9 cellular contexts compared by ENCODE assay signal in the genomic region with DNA sequence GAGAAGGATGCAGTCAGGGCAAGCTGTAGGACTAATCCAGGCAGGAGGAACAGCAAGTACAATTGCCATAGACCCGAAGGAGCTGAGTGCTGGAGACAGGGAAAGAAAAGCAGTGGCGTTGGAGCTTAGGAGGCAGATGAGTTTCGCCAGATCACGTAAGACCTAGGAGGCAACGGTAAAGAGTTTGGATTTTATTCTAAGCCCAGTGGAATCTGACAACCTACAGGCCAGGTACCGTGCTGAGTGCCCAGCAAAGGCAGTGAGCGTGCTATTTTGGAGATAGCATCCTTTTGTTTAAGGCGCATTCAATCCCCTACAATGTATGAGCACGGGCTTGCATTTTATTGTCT. TPM values are rescaled to one million over a fixed set of nuclear protein-coding genes. Genes with fewer than 3 reads are reported as not detected.
DNase-seq lines count a peak whose midpoint lies in the region; ATAC-seq and TF ChIP-seq lines count a peak whose summit lies in the region.
"Had no signal": no experiment of that assay in that cellular context is flagged by ENCODE, and none has a peak within 500 bp of the region (broad histone marks: within the 10 kb centered on the region; RNA-seq: fewer than 3 reads in every experiment).

No MANE protein-coding gene starts in this region.

- H3K27ac ChIP-seq in body of pancreas: peak overlapping the region in 3 of 4 donors; percentile 90 to 99 (median 96)
- no peak overlapping the region for H3K27ac ChIP-seq in liver (ENCODE audit: low read depth in 1 of 2, low read length in 2 of 2)
- H3K27ac ChIP-seq in upper lobe of left lung: peak overlapping the region in 1 of 4 donors; percentile 80

- H3K9me3 Mint-ChIP-seq in activated naive CD4-positive, alpha-beta T cell treated with anti-CD3 and anti-CD28 coated beads, Interleukin-2, amount 50 U/mL, for 24 hours: no peaks in the 10 kb centered on the region

- no peak for TF ChIP-seq EP300 in upper lobe of left lung (IDR thresholded peaks at IDR 0.05)

- H3K4me1 ChIP-seq in body of pancreas (peaks cover 29% of the 10 kb centered on the region), liver (ENCODE audit: control insufficient read depth in 4 of 4, insufficient read depth in 4 of 4, low read length in 3 of 4) (peaks cover 2 to 24% (median 12%) of the 10 kb centered on the region in 4 donors), upper lobe of left lung (peaks cover 0 to 37% (median 13%) of the 10 kb centered on the region in 4 donors)

- peaks cover 12% of the 10 kb centered on the region for H3K4me1 Mint-ChIP-seq in activated naive CD4-positive, alpha-beta T cell treated with anti-CD3 and anti-CD28 coated beads, Interleukin-2, amount 50 U/mL, for 24 hours

- TF ChIP-seq RAD21 in liver (IDR thresholded peaks at IDR 0.05): no peak

- H3K9me3 ChIP-seq in body of pancreas (no peaks in the 10 kb centered on the region), liver (ENCODE audit: control insufficient read depth in 4 of 4, low read length in 3 of 4) (no peaks in the 10 kb centered on the region), upper lobe of left lung (no peaks in the 10 kb centered on the region)

- no peak for DNase-seq in activated naive CD4-positive, alpha-beta T cell treated with Interleukin-2 at 50 U/mL for 16 hours
- DNase-seq in body of pancreas (no peak), upper lobe of left lung (no peak), cardiac septum (ENCODE audit: low spot score) (no peak), sciatic nerve (ENCODE audit: low spot score) (no peak)
- DNase-seq: NK-92 treated with Interleukin-12 subunit alpha and Interleukin-12 subunit beta, amount 100 ng/mL, for 24 hours had no signal

- ATAC-seq in body of pancreas (no peak), upper lobe of left lung (ENCODE audit: low FRiP score in 2 of 2) (no peak), GM19452 (IDR thresholded peaks at IDR 0.05; ENCODE audit: unreplicated experiment) (no peak), sciatic nerve (no peak)

- TF ChIP-seq CTCF in body of pancreas (IDR thresholded peaks at IDR 0.05) (no peak), liver (IDR thresholded peaks at IDR 0.05; ENCODE audit: low read depth, low read length, missing input control) (no peak), upper lobe of left lung (IDR thresholded peaks at IDR 0.05) (no peak)

- H3K36me3 ChIP-seq in body of pancreas (replicated peaks in 1 of 2; ENCODE audit: insufficient read depth in 1 of 2, low read depth in 2 of 2) (no peaks in the 10 kb centered on the region), liver (ENCODE audit: control insufficient read depth in 4 of 4, insufficient read depth in 3 of 4, low read depth in 1 of 4, low read length in 3 of 4) (no peaks in the 10 kb centered on the region), upper lobe of left lung (no peaks in the 10 kb centered on the region)

- no peaks in the 10 kb centered on the region for H3K27me3 ChIP-seq in body of pancreas
- no peaks in the 10 kb centered on the region for H3K27me3 ChIP-seq in liver (ENCODE audit: control insufficient read depth in 4 of 4, insufficient read depth in 4 of 4, low read length in 3 of 4)
- H3K27me3 ChIP-seq in upper lobe of left lung: peaks cover 0 to 7% (median 2%) of the 10 kb centered on the region in 4 donors

- H3K9ac ChIP-seq in liver (ENCODE audit: low read depth in 1 of 2, low read length in 2 of 2): no peak overlapping the region

- no peak for TF ChIP-seq POLR2A in body of pancreas (IDR thresholded peaks at IDR 0.05)
- TF ChIP-seq POLR2A in upper lobe of left lung (IDR thresholded peaks at IDR 0.05): no peak

- H3K4me3 Mint-ChIP-seq in activated naive CD4-positive, alpha-beta T cell treated with anti-CD3 and anti-CD28 coated beads, Interleukin-2, amount 50 U/mL, for 24 hours: peak overlapping the region; percentile 75

- peaks cover 37% of the 10 kb centered on the region for H3K27me3 Mint-ChIP-seq in activated naive CD4-positive, alpha-beta T cell treated with anti-CD3 and anti-CD28 coated beads, Interleukin-2, amount 50 U/mL, for 24 hours

- no peaks in the 10 kb centered on the region for H3K36me3 Mint-ChIP-seq in activated naive CD4-positive, alpha-beta T cell treated with anti-CD3 and anti-CD28 coated beads, Interleukin-2, amount 50 U/mL, for 24 hours

- 40 to 52% methylated on average over 9 of the region's 9 CpGs for WGBS in body of pancreas, 2 donors
- 48% methylated on average over 9 of the region's 9 CpGs for WGBS in liver
- 43 to 52% methylated on average over 9 of the region's 9 CpGs for WGBS in upper lobe of left lung, 2 donors

- H3K4me3 ChIP-seq in body of pancreas: peak overlapping the region; percentile 30 to 63
- H3K4me3 ChIP-seq in liver (ENCODE audit: low read depth in 1 of 3, low read length in 3 of 3): peak overlapping the region; percentile 51 to 87 (median 76)
- peak overlapping the region in 3 of 4 donors; percentile 54 to 82 (median 64) for H3K4me3 ChIP-seq in upper lobe of left lung

- H3K27ac Mint-ChIP-seq in activated naive CD4-positive, alpha-beta T cell treated with anti-CD3 and anti-CD28 coated beads, Interleukin-2, amount 50 U/mL, for 24 hours: no peak overlapping the region

- intact Hi-C loops in body of pancreas (cut with DNase I): no loop called here
- intact Hi-C loops in cardiac septum (cut with DNase I): no loop called here
- intact Hi-C loops in sciatic nerve (cut with DNase I): no loop called here

TF ChIP-seq in liver, 16 proteins besides CTCF, POLR2A, EP300 and RAD21:
- TF ChIP-seq SP1 (IDR thresholded peaks at IDR 0.05): no peak
- TF ChIP-seq NR2F2 (IDR thresholded peaks at IDR 0.05): no peak
- no peak for TF ChIP-seq HNF4G (IDR thresholded peaks at IDR 0.05)
- TF ChIP-seq, protein P1, sequence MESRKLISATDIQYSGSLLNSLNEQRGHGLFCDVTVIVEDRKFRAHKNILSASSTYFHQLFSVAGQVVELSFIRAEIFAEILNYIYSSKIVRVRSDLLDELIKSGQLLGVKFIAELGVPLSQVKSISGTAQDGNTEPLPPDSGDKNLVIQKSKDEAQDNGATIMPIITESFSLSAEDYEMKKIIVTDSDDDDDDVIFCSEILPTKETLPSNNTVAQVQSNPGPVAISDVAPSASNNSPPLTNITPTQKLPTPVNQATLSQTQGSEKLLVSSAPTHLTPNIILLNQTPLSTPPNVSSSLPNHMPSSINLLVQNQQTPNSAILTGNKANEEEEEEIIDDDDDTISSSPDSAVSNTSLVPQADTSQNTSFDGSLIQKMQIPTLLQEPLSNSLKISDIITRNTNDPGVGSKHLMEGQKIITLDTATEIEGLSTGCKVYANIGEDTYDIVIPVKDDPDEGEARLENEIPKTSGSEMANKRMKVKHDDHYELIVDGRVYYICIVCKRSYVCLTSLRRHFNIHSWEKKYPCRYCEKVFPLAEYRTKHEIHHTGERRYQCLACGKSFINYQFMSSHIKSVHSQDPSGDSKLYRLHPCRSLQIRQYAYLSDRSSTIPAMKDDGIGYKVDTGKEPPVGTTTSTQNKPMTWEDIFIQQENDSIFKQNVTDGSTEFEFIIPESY (IDR thresholded peaks at IDR 0.05): no peak
- TF ChIP-seq TAF1 (conservative IDR thresholded peaks at IDR 0.05): no peak
- TF ChIP-seq FOXA2 (IDR thresholded peaks at IDR 0.05): no peak
- no peak for TF ChIP-seq HNF4A (conservative IDR thresholded peaks at IDR 0.05)
- TF ChIP-seq, protein P2, sequence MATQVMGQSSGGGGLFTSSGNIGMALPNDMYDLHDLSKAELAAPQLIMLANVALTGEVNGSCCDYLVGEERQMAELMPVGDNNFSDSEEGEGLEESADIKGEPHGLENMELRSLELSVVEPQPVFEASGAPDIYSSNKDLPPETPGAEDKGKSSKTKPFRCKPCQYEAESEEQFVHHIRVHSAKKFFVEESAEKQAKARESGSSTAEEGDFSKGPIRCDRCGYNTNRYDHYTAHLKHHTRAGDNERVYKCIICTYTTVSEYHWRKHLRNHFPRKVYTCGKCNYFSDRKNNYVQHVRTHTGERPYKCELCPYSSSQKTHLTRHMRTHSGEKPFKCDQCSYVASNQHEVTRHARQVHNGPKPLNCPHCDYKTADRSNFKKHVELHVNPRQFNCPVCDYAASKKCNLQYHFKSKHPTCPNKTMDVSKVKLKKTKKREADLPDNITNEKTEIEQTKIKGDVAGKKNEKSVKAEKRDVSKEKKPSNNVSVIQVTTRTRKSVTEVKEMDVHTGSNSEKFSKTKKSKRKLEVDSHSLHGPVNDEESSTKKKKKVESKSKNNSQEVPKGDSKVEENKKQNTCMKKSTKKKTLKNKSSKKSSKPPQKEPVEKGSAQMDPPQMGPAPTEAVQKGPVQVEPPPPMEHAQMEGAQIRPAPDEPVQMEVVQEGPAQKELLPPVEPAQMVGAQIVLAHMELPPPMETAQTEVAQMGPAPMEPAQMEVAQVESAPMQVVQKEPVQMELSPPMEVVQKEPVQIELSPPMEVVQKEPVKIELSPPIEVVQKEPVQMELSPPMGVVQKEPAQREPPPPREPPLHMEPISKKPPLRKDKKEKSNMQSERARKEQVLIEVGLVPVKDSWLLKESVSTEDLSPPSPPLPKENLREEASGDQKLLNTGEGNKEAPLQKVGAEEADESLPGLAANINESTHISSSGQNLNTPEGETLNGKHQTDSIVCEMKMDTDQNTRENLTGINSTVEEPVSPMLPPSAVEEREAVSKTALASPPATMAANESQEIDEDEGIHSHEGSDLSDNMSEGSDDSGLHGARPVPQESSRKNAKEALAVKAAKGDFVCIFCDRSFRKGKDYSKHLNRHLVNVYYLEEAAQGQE (IDR thresholded peaks at IDR 0.05): no peak
- TF ChIP-seq JUND (IDR thresholded peaks at IDR 0.05): no peak
- TF ChIP-seq FOXA1 (IDR thresholded peaks at IDR 0.05): no peak
- TF ChIP-seq, protein P3, sequence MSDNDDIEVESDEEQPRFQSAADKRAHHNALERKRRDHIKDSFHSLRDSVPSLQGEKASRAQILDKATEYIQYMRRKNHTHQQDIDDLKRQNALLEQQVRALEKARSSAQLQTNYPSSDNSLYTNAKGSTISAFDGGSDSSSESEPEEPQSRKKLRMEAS (IDR thresholded peaks at IDR 0.05): no peak
- TF ChIP-seq YY1 (IDR thresholded peaks at IDR 0.05): no peak
- no peak for TF ChIP-seq GABPA (IDR thresholded peaks at IDR 0.05 in 1 of 2, conservative IDR thresholded peaks at IDR 0.05 in 1 of 2)
- TF ChIP-seq, protein P4, sequence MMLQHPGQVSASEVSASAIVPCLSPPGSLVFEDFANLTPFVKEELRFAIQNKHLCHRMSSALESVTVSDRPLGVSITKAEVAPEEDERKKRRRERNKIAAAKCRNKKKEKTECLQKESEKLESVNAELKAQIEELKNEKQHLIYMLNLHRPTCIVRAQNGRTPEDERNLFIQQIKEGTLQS (IDR thresholded peaks at IDR 0.05): no peak
- no peak for TF ChIP-seq RXRA (IDR thresholded peaks at IDR 0.05)
- no peak for TF ChIP-seq EGR1 (IDR thresholded peaks at IDR 0.05; ENCODE audit: low read depth in 2 of 2)

RNA-seq across cellular contexts. Expression of a gene that starts 1.2 kb away (rescaled TPM):
- total RNA-seq in body of pancreas (1 to 10 TPM; 4.2 to 6.9 TPM), liver (1 to 10 TPM in 1 of 2 donors, under 1 TPM in 1; 0.42 to 7.4 TPM), upper lobe of left lung (10 to 100 TPM in 4 of 6 donors, 1 to 10 TPM in 2; 5.9 to 17.9 (median 11.0) TPM), cardiac septum (not detected), sciatic nerve (0.18 TPM)
- 1 to 10 TPM in 1 of 2 donors, under 1 TPM in 1; 0.68 to 1.2 TPM for polyA plus RNA-seq in liver

Comparison
In these comparisons a context has a peak if more than half of its experiments do, and no peak if none do; other contexts are left out.
1. H3K27ac ChIP-seq: peak in body of pancreas (3 of 4); none in liver (0 of 2).
2. Peak in every context shown above with its lines, with median percentiles within 50 percentile points of each other: H3K4me3 ChIP-seq.